In genomic region chr4:115949974-115950743, GRCh38 we compare ENCODE assay signal across 7 cellular contexts.
ATAC-seq lines count a peak whose summit lies in the region.

No MANE protein-coding gene starts in this region.

- ATAC-seq in GM18498 (IDR thresholded peaks at IDR 0.05; ENCODE audit: unreplicated experiment) (peak; percentile 88), GM18909 (IDR thresholded peaks at IDR 0.05; ENCODE audit: poor library complexity, unreplicated experiment) (peak; percentile 88), GM21360 (IDR thresholded peaks at IDR 0.05; ENCODE audit: unreplicated experiment) (peak; percentile 82), HG02571 (IDR thresholded peaks at IDR 0.05; ENCODE audit: unreplicated experiment) (peak; percentile 74), HG02943 (IDR thresholded peaks at IDR 0.05; ENCODE audit: low read depth, unreplicated experiment) (peak; percentile 61), HG03175 (IDR thresholded peaks at IDR 0.05; ENCODE audit: unreplicated experiment) (peak; percentile 59), HG03565 (IDR thresholded peaks at IDR 0.05; ENCODE audit: unreplicated experiment) (peak; percentile 71)

Comparison
In these comparisons a context has a peak if more than half of its experiments do, and no peak if none do; other contexts are left out.
1. Peak in every context shown above with its lines: ATAC-seq.